In the genomic region with DNA sequence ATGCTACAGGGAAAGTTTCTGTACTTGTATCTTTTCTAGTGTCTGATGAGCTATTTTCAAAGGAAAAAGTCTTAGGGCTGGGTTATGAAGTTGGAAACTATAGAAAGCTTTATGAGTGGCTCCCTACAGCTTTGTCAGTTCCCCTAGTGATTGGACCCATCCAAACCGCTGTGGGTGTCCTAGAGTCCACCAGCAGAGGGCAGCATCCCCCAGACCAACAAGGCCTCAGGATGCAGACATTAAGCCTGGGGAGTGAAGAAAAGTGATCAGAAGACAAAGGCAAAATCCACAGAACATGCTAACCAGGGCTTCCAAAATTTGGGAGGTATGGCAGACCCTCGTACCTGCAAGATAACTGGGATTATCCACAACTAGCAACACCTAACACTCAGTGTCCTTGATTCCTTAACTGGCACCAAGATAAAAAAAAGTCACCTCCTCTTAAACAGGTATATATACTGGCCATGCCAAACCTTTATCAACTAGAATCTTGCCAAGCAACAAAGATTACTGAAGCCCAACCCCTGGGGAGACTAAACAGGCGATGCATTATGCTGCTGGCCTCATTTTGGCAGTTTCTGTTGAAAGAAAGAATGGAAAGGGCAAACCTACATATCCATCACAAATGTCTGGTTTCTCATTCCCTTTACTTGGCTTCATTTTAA, we compare ENCODE assay signal across 8 cellular contexts.
DNase-seq lines count a peak whose midpoint lies in the region; ATAC-seq and TF ChIP-seq lines count a peak whose summit lies in the region.

No MANE protein-coding gene starts in this region.

- no peak overlapping the region for H3K27ac ChIP-seq in HL-60 (replicated peaks)

- TF ChIP-seq POLR2A in erythroblast (IDR thresholded peaks at IDR 0.05; ENCODE audit: low read length) = no peak

- H3K27ac Mint-ChIP-seq in naive B cell = no peak overlapping the region

- ATAC-seq in naive B cell (ENCODE audit: low read depth in 2 of 2) = peak; percentile 75 to 81
- no peak for ATAC-seq in GM21619 (IDR thresholded peaks at IDR 0.05; ENCODE audit: unreplicated experiment)

- no peaks in the 10 kb centered on the region for H3K36me3 Mint-ChIP-seq in naive B cell

- TF ChIP-seq CTCF in HL-60 (IDR thresholded peaks at IDR 0.05; ENCODE audit: insufficient read depth, low read length) = peak; percentile 88

- H3K4me3 ChIP-seq in HL-60 (replicated peaks; ENCODE audit: insufficient read depth, low read length) = no peak overlapping the region

- H3K27me3 ChIP-seq in HL-60 (ENCODE audit: insufficient read depth, poor library complexity, severe bottlenecking) = no peaks in the 10 kb centered on the region

- H3K4me1 Mint-ChIP-seq in naive B cell = no peaks in the 10 kb centered on the region

- H3K9me3 Mint-ChIP-seq in naive B cell = no peaks in the 10 kb centered on the region

- no peaks in the 10 kb centered on the region for H3K27me3 Mint-ChIP-seq in naive B cell

- DNase-seq in DMS53 treated with DMSO at 0.1 percent for 48 hours (lab: John Stamatoyannopoulos, UW; ENCODE audit: unreplicated experiment) (peak; percentile 60), HL-60 (ENCODE audit: low read depth in 1 of 2, low spot score in 1 of 2) (peak; percentile 39 to 77), NOMO-1 treated with dmso at 0.1 percent for 144 hours (lab: John Stamatoyannopoulos, UW; ENCODE audit: unreplicated experiment) (peak; percentile 30), erythroblast (lab: John Stamatoyannopoulos, UW) (peak; percentile 74 to 87), naive B cell (peak; percentile 55)
- DNase-seq in activated CD8-positive, alpha-beta memory T cell treated with anti-CD3 and anti-CD28 coated beads, Interleukin-2, amount 50 U/mL, for 48 hours = peak; percentile 90
- peak; percentile 39 to 51 for DNase-seq in stimulated activated CD8-positive, alpha-beta memory T cell treated with anti-CD3 and anti-CD28 coated beads, Interleukin-7, amount 100 ng/mL, for 48 hours (ENCODE audit: extremely low read depth in 1 of 2, low read depth in 1 of 2)

- peak overlapping the region in 1 of 8 donors; percentile 17 for H3K4me3 Mint-ChIP-seq in naive B cell

Comparison
In these comparisons a context has a peak if more than half of its experiments do, and no peak if none do; other contexts are left out.
1. DNase-seq: peak in every context shown above with its lines; median percentile 90 in activated CD8-positive, alpha-beta memory T cell treated with anti-CD3 and anti-CD28 coated beads, Interleukin-2, amount 50 U/mL, for 48 hours; 80 in erythroblast; 60 in DMS53 treated with DMSO at 0.1 percent for 48 hours; 58 in HL-60; 55 in naive B cell; 45 in stimulated activated CD8-positive, alpha-beta memory T cell treated with anti-CD3 and anti-CD28 coated beads, Interleukin-7, amount 100 ng/mL, for 48 hours; 30 in NOMO-1 treated with dmso at 0.1 percent for 144 hours.